ENCODE assay signal across 10 cellular contexts in the genomic region with DNA sequence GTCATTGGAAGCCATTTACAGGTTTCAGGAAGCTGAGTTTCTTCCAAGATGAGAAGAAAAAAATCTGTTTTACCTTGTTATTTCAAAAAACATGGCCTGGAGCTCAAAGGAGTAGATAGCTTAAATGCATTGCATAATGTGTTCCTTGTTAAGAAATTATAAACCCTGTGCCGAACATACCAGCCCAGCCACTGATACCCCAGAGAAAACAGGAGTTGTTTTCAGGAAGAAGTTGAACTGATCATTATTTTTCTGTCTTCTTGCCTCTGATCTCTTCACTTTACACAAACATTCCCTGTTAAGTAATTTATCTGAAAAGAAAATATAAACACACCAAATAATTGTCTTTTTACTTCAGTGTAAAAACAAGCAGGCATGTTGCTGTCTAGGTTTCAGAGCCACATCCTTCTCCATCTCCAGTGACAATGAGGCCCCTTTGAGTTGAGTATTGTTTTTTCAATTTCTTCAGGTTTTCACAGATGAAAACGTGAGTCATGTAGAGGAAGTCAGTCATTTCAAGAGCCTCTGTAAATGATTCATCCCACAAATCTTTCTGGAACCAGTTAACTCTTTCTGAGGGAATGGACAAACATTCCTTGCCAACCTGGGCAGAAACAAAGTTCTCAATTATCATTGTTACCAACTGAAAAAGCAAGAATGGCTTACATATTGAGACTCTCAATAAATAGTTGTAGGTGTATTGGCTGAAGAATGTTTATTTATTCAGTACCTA.
A peak's percentile ranks its signal among the peaks of the same experiment; 100 is the strongest.
DNase-seq lines count a peak whose midpoint lies in the region; ATAC-seq and TF ChIP-seq lines count a peak whose summit lies in the region.
"Had no signal": no experiment of that assay in that cellular context is flagged by ENCODE, and none has a peak within 500 bp of the region (broad histone marks: within the 10 kb centered on the region; RNA-seq: fewer than 3 reads in every experiment).

No MANE protein-coding gene starts in this region.

- peak; percentile 75 for DNase-seq in Daoy (ENCODE audit: low read depth)
- DNase-seq in body of pancreas, result no peak
- no peak for DNase-seq in activated T-helper 1 cell treated with anti-CD3 and anti-CD28 coated beads, Interleukin-12 subunit alpha, Interleukin-12 subunit beta, Interleukin-2, Interleukin-4 antibody, amounts not matched to agents 30 ng/mL and 10 ng/mL and 1 ng/mL, durations not matched to agents 14 hours and 24 hours and 36 hours (ENCODE audit: low spot score)
- DNase-seq in effector memory CD4-positive, alpha-beta T cell, result no peak
- DNase-seq in activated T-helper 2 cell treated with anti-CD3 and anti-CD28 coated beads, Interferon-gamma antibody, Interleukin-2, Interleukin-4, amounts not matched to agents 10 μg/mL and 5 μg/mL and 100 μg/mL, durations not matched to agents 14 hours and 24 hours and 36 hours (ENCODE audit: low spot score), result no peak
- DNase-seq in glutamatergic neuron, result no peak
- DNase-seq: activated naive CD8-positive, alpha-beta T cell treated with anti-CD3 and anti-CD28 coated beads, Interleukin-2, amount 10 ng/mL, durations not matched to agents 7 days and 5 days had no signal

- H3K9me3 Mint-ChIP-seq in nephron, result peaks cover 12% of the 10 kb centered on the region
- peaks cover 3% of the 10 kb centered on the region for H3K9me3 Mint-ChIP-seq in activated T-helper 1 cell treated with anti-CD3 and anti-CD28 coated beads, Interleukin-12 subunit alpha, Interleukin-12 subunit beta, Interleukin-2, Interleukin-4 antibody, amounts not matched to agents 30 ng/mL and 10 ng/mL and 1 ng/mL, durations not matched to agents 14 hours and 24 hours and 36 hours
- peaks cover 7% of the 10 kb centered on the region for H3K9me3 Mint-ChIP-seq in activated T-helper 2 cell treated with anti-CD3 and anti-CD28 coated beads, Interferon-gamma antibody, Interleukin-2, Interleukin-4, amounts not matched to agents 10 μg/mL and 5 μg/mL and 100 μg/mL, durations not matched to agents 14 hours and 24 hours and 36 hours
- peaks cover 1% of the 10 kb centered on the region for H3K9me3 Mint-ChIP-seq in glutamatergic neuron (ENCODE audit: unreplicated experiment)
- H3K9me3 Mint-ChIP-seq: activated naive CD8-positive, alpha-beta T cell treated with anti-CD3 and anti-CD28 coated beads, Interleukin-2, amount 10 ng/mL, durations not matched to agents 7 days and 5 days had no signal

- peak overlapping the region in 3 of 4 donors; percentile 30 to 73 (median 69) for H3K27ac ChIP-seq in body of pancreas
- no peak overlapping the region for H3K27ac ChIP-seq in effector memory CD4-positive, alpha-beta T cell (ENCODE audit: insufficient read depth, low read length, poor library complexity, severe bottlenecking)

- no peaks in the 10 kb centered on the region for H3K9me3 ChIP-seq in body of pancreas
- H3K9me3 ChIP-seq in effector memory CD4-positive, alpha-beta T cell (ENCODE audit: control insufficient read depth, low read length), result no peaks in the 10 kb centered on the region

- TF ChIP-seq CTCF in body of pancreas (IDR thresholded peaks at IDR 0.05) (no peak), nephron (IDR thresholded peaks at IDR 0.05; ENCODE audit: unreplicated experiment in 3 of 3) (no peak), glutamatergic neuron (IDR thresholded peaks at IDR 0.05; ENCODE audit: partially characterized antibody, unreplicated experiment) (no peak)

- no peaks in the 10 kb centered on the region for H3K36me3 Mint-ChIP-seq in nephron (ENCODE audit: low read depth)
- H3K36me3 Mint-ChIP-seq in activated T-helper 1 cell treated with anti-CD3 and anti-CD28 coated beads, Interleukin-12 subunit alpha, Interleukin-12 subunit beta, Interleukin-2, Interleukin-4 antibody, amounts not matched to agents 30 ng/mL and 10 ng/mL and 1 ng/mL, durations not matched to agents 14 hours and 24 hours and 36 hours (ENCODE audit: low read depth), result no peaks in the 10 kb centered on the region
- H3K36me3 Mint-ChIP-seq in activated T-helper 2 cell treated with anti-CD3 and anti-CD28 coated beads, Interferon-gamma antibody, Interleukin-2, Interleukin-4, amounts not matched to agents 10 μg/mL and 5 μg/mL and 100 μg/mL, durations not matched to agents 14 hours and 24 hours and 36 hours (ENCODE audit: low read depth), result no peaks in the 10 kb centered on the region
- peaks cover 6% of the 10 kb centered on the region for H3K36me3 Mint-ChIP-seq in glutamatergic neuron (ENCODE audit: unreplicated experiment)
- H3K36me3 Mint-ChIP-seq: activated naive CD8-positive, alpha-beta T cell treated with anti-CD3 and anti-CD28 coated beads, Interleukin-2, amount 10 ng/mL, durations not matched to agents 7 days and 5 days had no signal

- peak overlapping the region in 2 of 3 experiments; percentile 2 to 4 for H3K4me3 Mint-ChIP-seq in nephron
- no peak overlapping the region for H3K4me3 Mint-ChIP-seq in activated T-helper 1 cell treated with anti-CD3 and anti-CD28 coated beads, Interleukin-12 subunit alpha, Interleukin-12 subunit beta, Interleukin-2, Interleukin-4 antibody, amounts not matched to agents 30 ng/mL and 10 ng/mL and 1 ng/mL, durations not matched to agents 14 hours and 24 hours and 36 hours
- H3K4me3 Mint-ChIP-seq in activated T-helper 2 cell treated with anti-CD3 and anti-CD28 coated beads, Interferon-gamma antibody, Interleukin-2, Interleukin-4, amounts not matched to agents 10 μg/mL and 5 μg/mL and 100 μg/mL, durations not matched to agents 14 hours and 24 hours and 36 hours (ENCODE audit: low read depth), result no peak overlapping the region
- no peak overlapping the region for H3K4me3 Mint-ChIP-seq in glutamatergic neuron (ENCODE audit: unreplicated experiment)
- H3K4me3 Mint-ChIP-seq: activated naive CD8-positive, alpha-beta T cell treated with anti-CD3 and anti-CD28 coated beads, Interleukin-2, amount 10 ng/mL, durations not matched to agents 7 days and 5 days; T-helper 2 cell treated with Interferon-gamma antibody and Interleukin-4, amounts not matched to agents 5 μg/mL and 100 μg/mL, for 36 hours had no signal

- H3K4me3 ChIP-seq in body of pancreas, result no peak overlapping the region
- H3K4me3 ChIP-seq in effector memory CD4-positive, alpha-beta T cell (ENCODE audit: insufficient read depth, low read depth, low read length, poor library complexity, severe bottlenecking), result no peak overlapping the region

- WGBS in body of pancreas, 2 donors, result 0 to 5% methylated on average over 2 of the region's 2 CpGs

- ATAC-seq in HG03457 (IDR thresholded peaks at IDR 0.05; ENCODE audit: unreplicated experiment), result peak; percentile 77
- ATAC-seq in body of pancreas, result peak; percentile 87

- H3K4me1 Mint-ChIP-seq in nephron (no peaks in the 10 kb centered on the region), glutamatergic neuron (ENCODE audit: low read depth, unreplicated experiment) (no peaks in the 10 kb centered on the region)
- H3K4me1 Mint-ChIP-seq in activated T-helper 1 cell treated with anti-CD3 and anti-CD28 coated beads, Interleukin-12 subunit alpha, Interleukin-12 subunit beta, Interleukin-2, Interleukin-4 antibody, amounts not matched to agents 30 ng/mL and 10 ng/mL and 1 ng/mL, durations not matched to agents 14 hours and 24 hours and 36 hours (ENCODE audit: low read depth), result no peaks in the 10 kb centered on the region
- H3K4me1 Mint-ChIP-seq in activated T-helper 2 cell treated with anti-CD3 and anti-CD28 coated beads, Interferon-gamma antibody, Interleukin-2, Interleukin-4, amounts not matched to agents 10 μg/mL and 5 μg/mL and 100 μg/mL, durations not matched to agents 14 hours and 24 hours and 36 hours (ENCODE audit: low read depth), result peaks cover 4% of the 10 kb centered on the region
- H3K4me1 Mint-ChIP-seq: activated naive CD8-positive, alpha-beta T cell treated with anti-CD3 and anti-CD28 coated beads, Interleukin-2, amount 10 ng/mL, durations not matched to agents 7 days and 5 days had no signal

- H3K4me1 ChIP-seq in body of pancreas, result no peaks in the 10 kb centered on the region
- no peaks in the 10 kb centered on the region for H3K4me1 ChIP-seq in effector memory CD4-positive, alpha-beta T cell (ENCODE audit: control insufficient read depth, insufficient read depth, low read length, poor library complexity, severe bottlenecking)

- H3K27ac Mint-ChIP-seq in nephron (peak overlapping the region; percentile 87 to 97 (median 96)), glutamatergic neuron (ENCODE audit: unreplicated experiment) (no peak overlapping the region)
- H3K27ac Mint-ChIP-seq in activated T-helper 1 cell treated with anti-CD3 and anti-CD28 coated beads, Interleukin-12 subunit alpha, Interleukin-12 subunit beta, Interleukin-2, Interleukin-4 antibody, amounts not matched to agents 30 ng/mL and 10 ng/mL and 1 ng/mL, durations not matched to agents 14 hours and 24 hours and 36 hours, result no peak overlapping the region
- no peak overlapping the region for H3K27ac Mint-ChIP-seq in activated T-helper 2 cell treated with anti-CD3 and anti-CD28 coated beads, Interferon-gamma antibody, Interleukin-2, Interleukin-4, amounts not matched to agents 10 μg/mL and 5 μg/mL and 100 μg/mL, durations not matched to agents 14 hours and 24 hours and 36 hours
- H3K27ac Mint-ChIP-seq: activated naive CD8-positive, alpha-beta T cell treated with anti-CD3 and anti-CD28 coated beads, Interleukin-2, amount 10 ng/mL, durations not matched to agents 7 days and 5 days; T-helper 2 cell treated with Interferon-gamma antibody and Interleukin-4, amounts not matched to agents 5 μg/mL and 100 μg/mL, for 36 hours had no signal

- no peak for TF ChIP-seq POLR2A in body of pancreas (IDR thresholded peaks at IDR 0.05)

- no peaks in the 10 kb centered on the region for H3K27me3 Mint-ChIP-seq in nephron (ENCODE audit: low read depth)
- H3K27me3 Mint-ChIP-seq in activated T-helper 1 cell treated with anti-CD3 and anti-CD28 coated beads, Interleukin-12 subunit alpha, Interleukin-12 subunit beta, Interleukin-2, Interleukin-4 antibody, amounts not matched to agents 30 ng/mL and 10 ng/mL and 1 ng/mL, durations not matched to agents 14 hours and 24 hours and 36 hours (ENCODE audit: insufficient read depth), result no peaks in the 10 kb centered on the region
- H3K27me3 Mint-ChIP-seq in activated T-helper 2 cell treated with anti-CD3 and anti-CD28 coated beads, Interferon-gamma antibody, Interleukin-2, Interleukin-4, amounts not matched to agents 10 μg/mL and 5 μg/mL and 100 μg/mL, durations not matched to agents 14 hours and 24 hours and 36 hours (ENCODE audit: low read depth), result no peaks in the 10 kb centered on the region
- H3K27me3 Mint-ChIP-seq in glutamatergic neuron (ENCODE audit: unreplicated experiment), result no peaks in the 10 kb centered on the region
- H3K27me3 Mint-ChIP-seq: activated naive CD8-positive, alpha-beta T cell treated with anti-CD3 and anti-CD28 coated beads, Interleukin-2, amount 10 ng/mL, durations not matched to agents 7 days and 5 days had no signal

- no peaks in the 10 kb centered on the region for H3K36me3 ChIP-seq in body of pancreas (replicated peaks in 1 of 2; ENCODE audit: insufficient read depth in 1 of 2, low read depth in 2 of 2)
- H3K36me3 ChIP-seq in effector memory CD4-positive, alpha-beta T cell (ENCODE audit: control insufficient read depth, insufficient read depth, low read length), result no peaks in the 10 kb centered on the region

- H3K27me3 ChIP-seq in body of pancreas, result no peaks in the 10 kb centered on the region
- no peaks in the 10 kb centered on the region for H3K27me3 ChIP-seq in effector memory CD4-positive, alpha-beta T cell (replicated peaks; ENCODE audit: control insufficient read depth, insufficient read depth, low read length, poor library complexity, severe bottlenecking)

- intact Hi-C loops in body of pancreas (cut with DNase I), result no loop called here
- intact Hi-C loops in activated T-helper 1 cell treated with anti-CD3 and anti-CD28 coated beads, Interleukin-12 subunit alpha, Interleukin-12 subunit beta, Interleukin-2, Interleukin-4 antibody, amounts not matched to agents 30 ng/mL and 10 ng/mL and 1 ng/mL, durations not matched to agents 14 hours and 24 hours and 36 hours (cut with micrococcal nuclease), result no loop called here
- intact Hi-C loops in activated T-helper 2 cell treated with anti-CD3 and anti-CD28 coated beads, Interferon-gamma antibody, Interleukin-2, Interleukin-4, amounts not matched to agents 10 μg/mL and 5 μg/mL and 100 μg/mL, durations not matched to agents 14 hours and 24 hours and 36 hours (cut with micrococcal nuclease), result no loop called here

Comparison
In these comparisons a context has a peak if more than half of its experiments do, and no peak if none do; other contexts are left out.
1. H3K27ac Mint-ChIP-seq: peak in nephron (3 of 3); none in activated T-helper 1 cell treated with anti-CD3 and anti-CD28 coated beads, Interleukin-12 subunit alpha, Interleukin-12 subunit beta, Interleukin-2, Interleukin-4 antibody, amounts not matched to agents 30 ng/mL and 10 ng/mL and 1 ng/mL, durations not matched to agents 14 hours and 24 hours and 36 hours (single experiment), activated T-helper 2 cell treated with anti-CD3 and anti-CD28 coated beads, Interferon-gamma antibody, Interleukin-2, Interleukin-4, amounts not matched to agents 10 μg/mL and 5 μg/mL and 100 μg/mL, durations not matched to agents 14 hours and 24 hours and 36 hours (single experiment) and glutamatergic neuron (single experiment).
2. H3K4me3 Mint-ChIP-seq: peak in nephron (2 of 3); none in activated T-helper 1 cell treated with anti-CD3 and anti-CD28 coated beads, Interleukin-12 subunit alpha, Interleukin-12 subunit beta, Interleukin-2, Interleukin-4 antibody, amounts not matched to agents 30 ng/mL and 10 ng/mL and 1 ng/mL, durations not matched to agents 14 hours and 24 hours and 36 hours (single experiment), activated T-helper 2 cell treated with anti-CD3 and anti-CD28 coated beads, Interferon-gamma antibody, Interleukin-2, Interleukin-4, amounts not matched to agents 10 μg/mL and 5 μg/mL and 100 μg/mL, durations not matched to agents 14 hours and 24 hours and 36 hours (single experiment) and glutamatergic neuron (single experiment).